1 cellular context compared by ENCODE assay signal in the genomic region with DNA sequence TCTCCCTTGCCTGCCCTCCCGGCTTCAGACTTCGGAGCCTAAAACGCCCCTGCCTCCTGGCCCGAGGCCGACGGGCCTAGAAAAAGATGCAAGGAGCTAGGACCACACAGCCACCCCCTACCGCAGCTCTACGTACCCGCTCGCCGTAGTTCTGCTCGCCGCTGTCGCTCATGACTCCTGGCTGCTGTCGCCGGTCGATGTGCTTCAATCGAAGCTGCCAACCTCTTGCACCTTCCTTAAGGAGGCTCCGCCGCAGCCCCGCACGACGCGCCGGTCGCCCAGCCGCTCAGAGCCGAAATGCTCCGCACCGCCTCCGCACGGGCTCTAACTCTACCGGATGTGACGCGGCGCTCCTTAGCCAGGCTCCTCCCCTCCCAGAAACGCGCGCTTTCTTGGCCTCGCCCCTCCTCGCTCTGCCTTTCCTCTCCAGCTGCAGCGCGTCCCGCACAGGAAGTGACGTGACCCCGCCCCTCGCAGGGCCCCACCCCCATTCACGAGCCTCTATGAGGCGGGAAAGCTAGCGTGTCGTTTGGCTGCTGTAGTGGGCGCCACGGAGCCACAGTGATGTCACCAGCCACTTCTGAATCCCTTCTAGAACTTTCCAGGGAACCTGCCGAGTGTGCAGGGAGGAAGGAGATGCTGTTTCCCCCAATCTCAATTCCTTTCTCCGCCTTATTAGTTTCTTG.
TF ChIP-seq lines count a peak whose summit lies in the region.

TRA2B (minus strand) TSS at position 326 of the 686 bp plus-strand sequence; CDS start at position 172, 154 bp downstream.

TF ChIP-seq in K562, 482 proteins besides CTCF, POLR2A, EP300 and RAD21 (continued from another document and continues in another):
- TF ChIP-seq ZNF224 (CRISPR knock-in tag; IDR thresholded peaks at IDR 0.05) = no peak
- peak in 1 of 2 experiments; percentile 58; a peak in 2 of 4 replicates for TF ChIP-seq NRF1 (conservative IDR thresholded peaks at IDR 0.05 in 1 of 2, IDR thresholded peaks at IDR 0.05 in 1 of 2)
- TF ChIP-seq RNF2 (IDR thresholded peaks at IDR 0.05) = peak; percentile 88
- no peak for TF ChIP-seq SAP30 (IDR thresholded peaks at IDR 0.05; ENCODE audit: borderline replicate concordance, insufficient read depth, low read depth, low read length, poor library complexity, severe bottlenecking)
- no peak for TF ChIP-seq TSHZ1 (CRISPR knock-in tag; IDR thresholded peaks at IDR 0.05)
- TF ChIP-seq LCOR (CRISPR knock-in tag; IDR thresholded peaks at IDR 0.05) = peak; percentile 96
- peak in 1 of 2 experiments; percentile 64; a peak in 2 of 4 replicates for TF ChIP-seq TEAD1 (CRISPR knock-in tag; IDR thresholded peaks at IDR 0.05)
- peak; percentile 91 for TF ChIP-seq MBD2 (IDR thresholded peaks at IDR 0.05; ENCODE audit: borderline replicate concordance, low read depth)
- TF ChIP-seq ZNF146 (CRISPR knock-in tag; IDR thresholded peaks at IDR 0.05; ENCODE audit: unreplicated experiment) = no peak
- TF ChIP-seq IFI16 (CRISPR knock-in tag; IDR thresholded peaks at IDR 0.05) = no peak
- TF ChIP-seq ILK (tag; IDR thresholded peaks at IDR 0.05; ENCODE audit: borderline replicate concordance, low read depth) = no peak
- no peak for TF ChIP-seq RFX5 (IDR thresholded peaks at IDR 0.05; ENCODE audit: low read depth, low read length)
- peak; percentile 83; the same call in 1 of the 2 replicates for TF ChIP-seq ZNF644 (tag; IDR thresholded peaks at IDR 0.05; ENCODE audit: low read depth)
- no peak for TF ChIP-seq STAT5B (CRISPR knock-in tag; IDR thresholded peaks at IDR 0.05)
- no peak for TF ChIP-seq ZNF212 (CRISPR knock-in tag; IDR thresholded peaks at IDR 0.05)
- no peak for TF ChIP-seq ASH1L (IDR thresholded peaks at IDR 0.05; ENCODE audit: borderline replicate concordance, low read depth, partially characterized antibody)
- TF ChIP-seq, protein P1, sequence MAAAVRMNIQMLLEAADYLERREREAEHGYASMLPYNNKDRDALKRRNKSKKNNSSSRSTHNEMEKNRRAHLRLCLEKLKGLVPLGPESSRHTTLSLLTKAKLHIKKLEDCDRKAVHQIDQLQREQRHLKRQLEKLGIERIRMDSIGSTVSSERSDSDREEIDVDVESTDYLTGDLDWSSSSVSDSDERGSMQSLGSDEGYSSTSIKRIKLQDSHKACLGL (CRISPR knock-in tag; IDR thresholded peaks at IDR 0.05; ENCODE audit: borderline replicate concordance, poor library complexity, severe bottlenecking) = no peak
- TF ChIP-seq HDAC1 (IDR thresholded peaks at IDR 0.05) = peak in 1 of 2 experiments; percentile 67; a peak in 2 of 4 replicates
- no peak for TF ChIP-seq SMAD3 (CRISPR knock-in tag; conservative IDR thresholded peaks at IDR 0.05)
- peak; percentile 59 for TF ChIP-seq PCBP1 (IDR thresholded peaks at IDR 0.05; ENCODE audit: low read depth, low read length, poor library complexity, severe bottlenecking)
- TF ChIP-seq, protein P2, sequence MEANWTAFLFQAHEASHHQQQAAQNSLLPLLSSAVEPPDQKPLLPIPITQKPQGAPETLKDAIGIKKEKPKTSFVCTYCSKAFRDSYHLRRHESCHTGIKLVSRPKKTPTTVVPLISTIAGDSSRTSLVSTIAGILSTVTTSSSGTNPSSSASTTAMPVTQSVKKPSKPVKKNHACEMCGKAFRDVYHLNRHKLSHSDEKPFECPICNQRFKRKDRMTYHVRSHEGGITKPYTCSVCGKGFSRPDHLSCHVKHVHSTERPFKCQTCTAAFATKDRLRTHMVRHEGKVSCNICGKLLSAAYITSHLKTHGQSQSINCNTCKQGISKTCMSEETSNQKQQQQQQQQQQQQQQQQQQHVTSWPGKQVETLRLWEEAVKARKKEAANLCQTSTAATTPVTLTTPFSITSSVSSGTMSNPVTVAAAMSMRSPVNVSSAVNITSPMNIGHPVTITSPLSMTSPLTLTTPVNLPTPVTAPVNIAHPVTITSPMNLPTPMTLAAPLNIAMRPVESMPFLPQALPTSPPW (CRISPR knock-in tag; IDR thresholded peaks at IDR 0.05) = peak; percentile 67
- no peak for TF ChIP-seq ZC3H11A (IDR thresholded peaks at IDR 0.05; ENCODE audit: low read depth, low read length)
- TF ChIP-seq GATA2 (CRISPR knock-in tag; IDR thresholded peaks at IDR 0.05) = no peak
- no peak for TF ChIP-seq ZHX1 (conservative IDR thresholded peaks at IDR 0.05; ENCODE audit: low read length)
- TF ChIP-seq THRAP3 (IDR thresholded peaks at IDR 0.05; ENCODE audit: borderline replicate concordance) = no peak
- peak; percentile 86 for TF ChIP-seq SP1 (CRISPR knock-in tag; IDR thresholded peaks at IDR 0.05)
- TF ChIP-seq ZNF174 (CRISPR knock-in tag; IDR thresholded peaks at IDR 0.05) = no peak
- TF ChIP-seq TEAD4 (IDR thresholded peaks at IDR 0.05; ENCODE audit: low read length) = peak; percentile 4; the same call in 1 of the 2 replicates
- no peak for TF ChIP-seq TEAD4 (CRISPR knock-in tag; IDR thresholded peaks at IDR 0.05; ENCODE audit: borderline replicate concordance)
- TF ChIP-seq, protein P3, sequence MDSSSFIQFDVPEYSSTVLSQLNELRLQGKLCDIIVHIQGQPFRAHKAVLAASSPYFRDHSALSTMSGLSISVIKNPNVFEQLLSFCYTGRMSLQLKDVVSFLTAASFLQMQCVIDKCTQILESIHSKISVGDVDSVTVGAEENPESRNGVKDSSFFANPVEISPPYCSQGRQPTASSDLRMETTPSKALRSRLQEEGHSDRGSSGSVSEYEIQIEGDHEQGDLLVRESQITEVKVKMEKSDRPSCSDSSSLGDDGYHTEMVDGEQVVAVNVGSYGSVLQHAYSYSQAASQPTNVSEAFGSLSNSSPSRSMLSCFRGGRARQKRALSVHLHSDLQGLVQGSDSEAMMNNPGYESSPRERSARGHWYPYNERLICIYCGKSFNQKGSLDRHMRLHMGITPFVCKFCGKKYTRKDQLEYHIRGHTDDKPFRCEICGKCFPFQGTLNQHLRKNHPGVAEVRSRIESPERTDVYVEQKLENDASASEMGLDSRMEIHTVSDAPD (CRISPR knock-in tag; IDR thresholded peaks at IDR 0.05) = no peak
- TF ChIP-seq ZFP36 (IDR thresholded peaks at IDR 0.05; ENCODE audit: low read depth, low read length, partially characterized antibody) = no peak
- peak; percentile 82 for TF ChIP-seq ZNF511 (CRISPR knock-in tag; IDR thresholded peaks at IDR 0.05)
- TF ChIP-seq NFYB (IDR thresholded peaks at IDR 0.05; ENCODE audit: extremely low read depth, insufficient read length) = no peak
- TF ChIP-seq MTA2 (IDR thresholded peaks at IDR 0.05; ENCODE audit: low read depth) = no peak
- no peak for TF ChIP-seq SMAD2 (IDR thresholded peaks at IDR 0.05; ENCODE audit: low read depth, low read length)
- no peak for TF ChIP-seq PKNOX1 (IDR thresholded peaks at IDR 0.05)
- no peak for TF ChIP-seq KAT8 (IDR thresholded peaks at IDR 0.05; ENCODE audit: low read depth)
- TF ChIP-seq WHSC1 (IDR thresholded peaks at IDR 0.05; ENCODE audit: low read length) = no peak
- TF ChIP-seq SOX6 (IDR thresholded peaks at IDR 0.05) = no peak
- peak; percentile 93 for TF ChIP-seq ZNF592 (IDR thresholded peaks at IDR 0.05)
- TF ChIP-seq CHD1 (IDR thresholded peaks at IDR 0.05; ENCODE audit: low read length) = peak; percentile 99
- no peak for TF ChIP-seq GATAD2A (IDR thresholded peaks at IDR 0.05)
- no peak; the same call in 1 of the 2 replicates for TF ChIP-seq ZNF740 (CRISPR knock-in tag; IDR thresholded peaks at IDR 0.05)
- TF ChIP-seq ZNF740 (tag; IDR thresholded peaks at IDR 0.05) = no peak
- 0 out of 2 replicates have a peak, but pooled peaks have one; percentile 50 for TF ChIP-seq MYC (IDR thresholded peaks at IDR 0.05; ENCODE audit: low read depth, low read length)
- TF ChIP-seq MYC (CRISPR knock-in tag; IDR thresholded peaks at IDR 0.05; ENCODE audit: borderline replicate concordance, low read depth) = 0 out of 2 replicates have a peak, but pooled peaks have one; percentile 1
- TF ChIP-seq HOXB6 (CRISPR knock-in tag; IDR thresholded peaks at IDR 0.05; ENCODE audit: borderline replicate concordance) = no peak
- peak; percentile 97 for TF ChIP-seq ETV5 (CRISPR knock-in tag; IDR thresholded peaks at IDR 0.05; ENCODE audit: low read depth)
- no peak for TF ChIP-seq KLF13 (tag; IDR thresholded peaks at IDR 0.05; ENCODE audit: borderline replicate concordance, low read depth)
